In the genomic region with DNA sequence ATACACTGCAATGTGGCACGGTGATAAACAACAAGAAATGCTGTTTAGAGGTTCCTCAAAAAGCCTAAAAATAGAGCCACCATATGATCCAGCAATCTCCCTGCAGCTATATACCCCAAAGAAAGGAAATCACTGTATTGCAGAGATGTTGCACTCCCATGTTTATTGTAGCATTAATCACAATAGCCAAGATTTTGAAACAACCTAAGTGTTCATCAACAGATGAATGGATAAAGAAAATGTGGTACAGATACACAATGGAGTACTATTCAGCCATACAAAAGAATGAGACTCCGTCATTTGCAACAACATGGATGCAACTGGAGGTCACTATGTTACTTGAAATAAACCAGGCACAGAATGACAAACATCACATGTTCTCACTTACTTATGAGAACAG, we compare ENCODE assay signal across 26 cellular contexts.
"Had no signal": no experiment of that assay in that cellular context is flagged by ENCODE, and none has a peak within 500 bp of the region (broad histone marks: within the 10 kb centered on the region; RNA-seq: fewer than 3 reads in every experiment).

No MANE protein-coding gene starts in this region.

- H3K36me3 ChIP-seq: colonic mucosa, esophagus muscularis mucosa, esophagus squamous epithelium, gastrocnemius medialis, gastroesophageal sphincter, heart left ventricle, heart right ventricle had no signal

- FAIRE-seq: endometrium, endothelial cell of umbilical vein, frontal cortex had no signal

- ATAC-seq: effector memory CD8-positive, alpha-beta T cell; esophagus mucosa; foreskin keratinocyte; gastrocnemius medialis; gastroesophageal sphincter; heart left ventricle; heart right ventricle had no signal

- H3K4me3 ChIP-seq: colonic mucosa, coronary artery, dorsolateral prefrontal cortex, esophagus muscularis mucosa, esophagus squamous epithelium, gastrocnemius medialis, gastroesophageal sphincter, heart left ventricle, heart right ventricle had no signal

- H3K9me3 ChIP-seq: colonic mucosa, esophagus muscularis mucosa, esophagus squamous epithelium, gastrocnemius medialis, gastroesophageal sphincter, heart left ventricle, heart right ventricle had no signal

- H3K27me3 ChIP-seq: colonic mucosa, esophagus muscularis mucosa, esophagus squamous epithelium, foreskin keratinocyte, gastrocnemius medialis, gastroesophageal sphincter, heart left ventricle had no signal

- H3K4me1 ChIP-seq: colonic mucosa, esophagus muscularis mucosa, esophagus squamous epithelium, foreskin keratinocyte, gastrocnemius medialis, gastroesophageal sphincter, heart left ventricle, heart right ventricle had no signal

- DNase-seq: colonic mucosa; cortex of kidney; dermis blood vessel endothelial cell; dorsolateral prefrontal cortex; effector CD4-positive, alpha-beta T cell; effector CD8-positive, alpha-beta T cell; effector memory CD4-positive, alpha-beta T cell; effector memory CD8-positive, alpha-beta T cell; endodermal cell; erythroblast; esophagus squamous epithelium; foreskin fibroblast; foreskin keratinocyte; gastrocnemius medialis; glutamatergic neuron; head of caudate nucleus; heart left ventricle; heart right ventricle had no signal

- H3K27ac ChIP-seq: colonic mucosa, coronary artery, dorsolateral prefrontal cortex, epithelial cell of prostate, esophagus muscularis mucosa, esophagus squamous epithelium, foreskin keratinocyte, gastrocnemius medialis, gastroesophageal sphincter, heart left ventricle, heart right ventricle had no signal
